In the genomic region with DNA sequence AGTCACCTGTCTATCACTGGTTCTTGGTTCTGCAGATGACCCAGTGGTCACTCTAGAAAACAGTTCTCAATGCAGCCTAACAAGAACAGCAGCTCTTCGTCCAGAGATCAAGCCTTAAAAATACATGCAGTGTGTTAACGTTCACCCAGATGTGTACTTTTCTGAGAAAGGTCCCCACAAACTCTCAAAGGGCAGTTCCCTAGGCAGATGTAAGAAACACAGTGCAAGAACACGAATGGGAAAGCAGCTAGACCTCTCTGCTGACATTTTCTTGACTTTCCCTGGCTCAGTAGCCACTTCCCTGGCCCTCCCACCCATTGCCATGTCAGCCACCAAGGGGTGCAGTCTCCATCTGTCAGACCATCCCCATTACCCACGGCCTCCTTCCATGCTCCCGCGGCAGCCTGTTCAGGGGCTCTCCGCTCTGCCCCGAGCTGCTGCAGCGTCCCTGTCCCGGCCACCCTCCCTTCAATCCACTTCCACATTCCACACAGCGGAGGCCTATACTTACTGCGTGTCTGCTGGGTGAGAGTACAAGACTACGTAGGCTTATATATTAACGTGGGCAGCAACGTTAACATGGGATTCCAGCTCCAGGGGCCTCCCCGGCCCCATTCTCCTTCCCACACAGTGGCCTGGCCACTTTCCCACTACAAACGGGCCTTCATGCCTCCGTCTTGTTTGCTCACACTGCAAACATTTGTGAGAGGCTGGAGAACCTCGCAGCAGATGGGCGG, we compare ENCODE assay signal across 1 cellular context.
A peak's percentile ranks its signal among the peaks of the same experiment; 100 is the strongest.
TF ChIP-seq lines count a peak whose summit lies in the region.

No MANE protein-coding gene starts in this region.

TF ChIP-seq in HepG2, 621 proteins besides CTCF, POLR2A, EP300 and RAD21 (continued from another document and continues in another):
- TF ChIP-seq, protein P1, sequence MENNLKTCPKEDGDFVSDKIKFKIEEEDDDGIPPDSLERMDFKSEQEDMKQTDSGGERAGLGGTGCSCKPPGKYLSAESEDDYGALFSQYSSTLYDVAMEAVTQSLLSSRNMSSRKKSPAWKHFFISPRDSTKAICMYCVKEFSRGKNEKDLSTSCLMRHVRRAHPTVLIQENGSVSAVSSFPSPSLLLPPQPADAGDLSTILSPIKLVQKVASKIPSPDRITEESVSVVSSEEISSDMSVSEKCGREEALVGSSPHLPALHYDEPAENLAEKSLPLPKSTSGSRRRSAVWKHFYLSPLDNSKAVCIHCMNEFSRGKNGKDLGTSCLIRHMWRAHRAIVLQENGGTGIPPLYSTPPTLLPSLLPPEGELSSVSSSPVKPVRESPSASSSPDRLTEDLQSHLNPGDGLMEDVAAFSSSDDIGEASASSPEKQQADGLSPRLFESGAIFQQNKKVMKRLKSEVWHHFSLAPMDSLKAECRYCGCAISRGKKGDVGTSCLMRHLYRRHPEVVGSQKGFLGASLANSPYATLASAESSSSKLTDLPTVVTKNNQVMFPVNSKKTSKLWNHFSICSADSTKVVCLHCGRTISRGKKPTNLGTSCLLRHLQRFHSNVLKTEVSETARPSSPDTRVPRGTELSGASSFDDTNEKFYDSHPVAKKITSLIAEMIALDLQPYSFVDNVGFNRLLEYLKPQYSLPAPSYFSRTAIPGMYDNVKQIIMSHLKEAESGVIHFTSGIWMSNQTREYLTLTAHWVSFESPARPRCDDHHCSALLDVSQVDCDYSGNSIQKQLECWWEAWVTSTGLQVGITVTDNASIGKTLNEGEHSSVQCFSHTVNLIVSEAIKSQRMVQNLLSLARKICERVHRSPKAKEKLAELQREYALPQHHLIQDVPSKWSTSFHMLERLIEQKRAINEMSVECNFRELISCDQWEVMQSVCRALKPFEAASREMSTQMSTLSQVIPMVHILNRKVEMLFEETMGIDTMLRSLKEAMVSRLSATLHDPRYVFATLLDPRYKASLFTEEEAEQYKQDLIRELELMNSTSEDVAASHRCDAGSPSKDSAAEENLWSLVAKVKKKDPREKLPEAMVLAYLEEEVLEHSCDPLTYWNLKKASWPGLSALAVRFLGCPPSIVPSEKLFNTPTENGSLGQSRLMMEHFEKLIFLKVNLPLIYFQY (CRISPR knock-in tag; IDR thresholded peaks at IDR 0.05; ENCODE audit: borderline replicate concordance) = peak; percentile 73; the same call in 1 of the 2 replicates
- TF ChIP-seq ZNF709 (CRISPR knock-in tag; IDR thresholded peaks at IDR 0.05) = peak; percentile 56; the same call in 1 of the 2 replicates
- TF ChIP-seq MAZ (IDR thresholded peaks at IDR 0.05; ENCODE audit: borderline replicate concordance, low read depth, low read length) = no peak
- peak; percentile 25; the same call in 1 of the 2 replicates for TF ChIP-seq MAZ (CRISPR knock-in tag; IDR thresholded peaks at IDR 0.05; ENCODE audit: low read depth)
- TF ChIP-seq, protein P2, sequence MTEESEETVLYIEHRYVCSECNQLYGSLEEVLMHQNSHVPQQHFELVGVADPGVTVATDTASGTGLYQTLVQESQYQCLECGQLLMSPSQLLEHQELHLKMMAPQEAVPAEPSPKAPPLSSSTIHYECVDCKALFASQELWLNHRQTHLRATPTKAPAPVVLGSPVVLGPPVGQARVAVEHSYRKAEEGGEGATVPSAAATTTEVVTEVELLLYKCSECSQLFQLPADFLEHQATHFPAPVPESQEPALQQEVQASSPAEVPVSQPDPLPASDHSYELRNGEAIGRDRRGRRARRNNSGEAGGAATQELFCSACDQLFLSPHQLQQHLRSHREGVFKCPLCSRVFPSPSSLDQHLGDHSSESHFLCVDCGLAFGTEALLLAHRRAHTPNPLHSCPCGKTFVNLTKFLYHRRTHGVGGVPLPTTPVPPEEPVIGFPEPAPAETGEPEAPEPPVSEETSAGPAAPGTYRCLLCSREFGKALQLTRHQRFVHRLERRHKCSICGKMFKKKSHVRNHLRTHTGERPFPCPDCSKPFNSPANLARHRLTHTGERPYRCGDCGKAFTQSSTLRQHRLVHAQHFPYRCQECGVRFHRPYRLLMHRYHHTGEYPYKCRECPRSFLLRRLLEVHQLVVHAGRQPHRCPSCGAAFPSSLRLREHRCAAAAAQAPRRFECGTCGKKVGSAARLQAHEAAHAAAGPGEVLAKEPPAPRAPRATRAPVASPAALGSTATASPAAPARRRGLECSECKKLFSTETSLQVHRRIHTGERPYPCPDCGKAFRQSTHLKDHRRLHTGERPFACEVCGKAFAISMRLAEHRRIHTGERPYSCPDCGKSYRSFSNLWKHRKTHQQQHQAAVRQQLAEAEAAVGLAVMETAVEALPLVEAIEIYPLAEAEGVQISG (CRISPR knock-in tag; IDR thresholded peaks at IDR 0.05) = peak; percentile 14; the same call in 1 of the 2 replicates
- TF ChIP-seq NR1H2 (CRISPR knock-in tag; IDR thresholded peaks at IDR 0.05; ENCODE audit: borderline replicate concordance, low read depth) = no peak
- TF ChIP-seq, protein P3, sequence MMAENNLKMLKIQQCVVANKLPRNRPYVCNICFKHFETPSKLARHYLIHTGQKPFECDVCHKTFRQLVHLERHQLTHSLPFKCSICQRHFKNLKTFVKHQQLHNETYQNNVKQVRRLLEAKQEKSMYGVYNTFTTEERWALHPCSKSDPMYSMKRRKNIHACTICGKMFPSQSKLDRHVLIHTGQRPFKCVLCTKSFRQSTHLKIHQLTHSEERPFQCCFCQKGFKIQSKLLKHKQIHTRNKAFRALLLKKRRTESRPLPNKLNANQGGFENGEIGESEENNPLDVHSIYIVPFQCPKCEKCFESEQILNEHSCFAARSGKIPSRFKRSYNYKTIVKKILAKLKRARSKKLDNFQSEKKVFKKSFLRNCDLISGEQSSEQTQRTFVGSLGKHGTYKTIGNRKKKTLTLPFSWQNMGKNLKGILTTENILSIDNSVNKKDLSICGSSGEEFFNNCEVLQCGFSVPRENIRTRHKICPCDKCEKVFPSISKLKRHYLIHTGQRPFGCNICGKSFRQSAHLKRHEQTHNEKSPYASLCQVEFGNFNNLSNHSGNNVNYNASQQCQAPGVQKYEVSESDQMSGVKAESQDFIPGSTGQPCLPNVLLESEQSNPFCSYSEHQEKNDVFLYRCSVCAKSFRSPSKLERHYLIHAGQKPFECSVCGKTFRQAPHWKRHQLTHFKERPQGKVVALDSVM (CRISPR knock-in tag; IDR thresholded peaks at IDR 0.05) = peak; percentile 88
- TF ChIP-seq ZNF768 (CRISPR knock-in tag; IDR thresholded peaks at IDR 0.05) = 0 out of 2 replicates have a peak, but pooled peaks have one; percentile 34
- peak; percentile 5; the same call in 1 of the 2 replicates for TF ChIP-seq ZBTB7B (CRISPR knock-in tag; IDR thresholded peaks at IDR 0.05)
- TF ChIP-seq NKX3-1 (CRISPR knock-in tag; IDR thresholded peaks at IDR 0.05) = peak; percentile 32; the same call in 1 of the 2 replicates
- TF ChIP-seq, protein P4, sequence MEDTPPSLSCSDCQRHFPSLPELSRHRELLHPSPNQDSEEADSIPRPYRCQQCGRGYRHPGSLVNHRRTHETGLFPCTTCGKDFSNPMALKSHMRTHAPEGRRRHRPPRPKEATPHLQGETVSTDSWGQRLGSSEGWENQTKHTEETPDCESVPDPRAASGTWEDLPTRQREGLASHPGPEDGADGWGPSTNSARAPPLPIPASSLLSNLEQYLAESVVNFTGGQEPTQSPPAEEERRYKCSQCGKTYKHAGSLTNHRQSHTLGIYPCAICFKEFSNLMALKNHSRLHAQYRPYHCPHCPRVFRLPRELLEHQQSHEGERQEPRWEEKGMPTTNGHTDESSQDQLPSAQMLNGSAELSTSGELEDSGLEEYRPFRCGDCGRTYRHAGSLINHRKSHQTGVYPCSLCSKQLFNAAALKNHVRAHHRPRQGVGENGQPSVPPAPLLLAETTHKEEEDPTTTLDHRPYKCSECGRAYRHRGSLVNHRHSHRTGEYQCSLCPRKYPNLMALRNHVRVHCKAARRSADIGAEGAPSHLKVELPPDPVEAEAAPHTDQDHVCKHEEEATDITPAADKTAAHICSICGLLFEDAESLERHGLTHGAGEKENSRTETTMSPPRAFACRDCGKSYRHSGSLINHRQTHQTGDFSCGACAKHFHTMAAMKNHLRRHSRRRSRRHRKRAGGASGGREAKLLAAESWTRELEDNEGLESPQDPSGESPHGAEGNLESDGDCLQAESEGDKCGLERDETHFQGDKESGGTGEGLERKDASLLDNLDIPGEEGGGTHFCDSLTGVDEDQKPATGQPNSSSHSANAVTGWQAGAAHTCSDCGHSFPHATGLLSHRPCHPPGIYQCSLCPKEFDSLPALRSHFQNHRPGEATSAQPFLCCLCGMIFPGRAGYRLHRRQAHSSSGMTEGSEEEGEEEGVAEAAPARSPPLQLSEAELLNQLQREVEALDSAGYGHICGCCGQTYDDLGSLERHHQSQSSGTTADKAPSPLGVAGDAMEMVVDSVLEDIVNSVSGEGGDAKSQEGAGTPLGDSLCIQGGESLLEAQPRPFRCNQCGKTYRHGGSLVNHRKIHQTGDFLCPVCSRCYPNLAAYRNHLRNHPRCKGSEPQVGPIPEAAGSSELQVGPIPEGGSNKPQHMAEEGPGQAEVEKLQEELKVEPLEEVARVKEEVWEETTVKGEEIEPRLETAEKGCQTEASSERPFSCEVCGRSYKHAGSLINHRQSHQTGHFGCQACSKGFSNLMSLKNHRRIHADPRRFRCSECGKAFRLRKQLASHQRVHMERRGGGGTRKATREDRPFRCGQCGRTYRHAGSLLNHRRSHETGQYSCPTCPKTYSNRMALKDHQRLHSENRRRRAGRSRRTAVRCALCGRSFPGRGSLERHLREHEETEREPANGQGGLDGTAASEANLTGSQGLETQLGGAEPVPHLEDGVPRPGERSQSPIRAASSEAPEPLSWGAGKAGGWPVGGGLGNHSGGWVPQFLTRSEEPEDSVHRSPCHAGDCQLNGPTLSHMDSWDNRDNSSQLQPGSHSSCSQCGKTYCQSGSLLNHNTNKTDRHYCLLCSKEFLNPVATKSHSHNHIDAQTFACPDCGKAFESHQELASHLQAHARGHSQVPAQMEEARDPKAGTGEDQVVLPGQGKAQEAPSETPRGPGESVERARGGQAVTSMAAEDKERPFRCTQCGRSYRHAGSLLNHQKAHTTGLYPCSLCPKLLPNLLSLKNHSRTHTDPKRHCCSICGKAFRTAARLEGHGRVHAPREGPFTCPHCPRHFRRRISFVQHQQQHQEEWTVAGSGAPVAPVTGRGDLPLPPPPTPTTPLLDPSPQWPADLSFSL (CRISPR knock-in tag; IDR thresholded peaks at IDR 0.05) = 0 out of 2 replicates have a peak, but pooled peaks have one; percentile 15
- TF ChIP-seq ZNF543 (CRISPR knock-in tag; IDR thresholded peaks at IDR 0.05) = 0 out of 2 replicates have a peak, but pooled peaks have one; percentile 55
- peak; percentile 2; the same call in 1 of the 2 replicates for TF ChIP-seq POGZ (CRISPR knock-in tag; IDR thresholded peaks at IDR 0.05)
- TF ChIP-seq ZNF337 (CRISPR knock-in tag; IDR thresholded peaks at IDR 0.05; ENCODE audit: borderline replicate concordance, low read depth) = 0 out of 2 replicates have a peak, but pooled peaks have one; percentile 6
- TF ChIP-seq ZIK1 (CRISPR knock-in tag; IDR thresholded peaks at IDR 0.05; ENCODE audit: borderline replicate concordance, low read depth) = no peak
- TF ChIP-seq IRF2 (CRISPR knock-in tag; IDR thresholded peaks at IDR 0.05) = 0 out of 2 replicates have a peak, but pooled peaks have one; percentile 3
- TF ChIP-seq HDAC2 (CRISPR knock-in tag; IDR thresholded peaks at IDR 0.05) = peak; percentile 67
- TF ChIP-seq, protein P5, sequence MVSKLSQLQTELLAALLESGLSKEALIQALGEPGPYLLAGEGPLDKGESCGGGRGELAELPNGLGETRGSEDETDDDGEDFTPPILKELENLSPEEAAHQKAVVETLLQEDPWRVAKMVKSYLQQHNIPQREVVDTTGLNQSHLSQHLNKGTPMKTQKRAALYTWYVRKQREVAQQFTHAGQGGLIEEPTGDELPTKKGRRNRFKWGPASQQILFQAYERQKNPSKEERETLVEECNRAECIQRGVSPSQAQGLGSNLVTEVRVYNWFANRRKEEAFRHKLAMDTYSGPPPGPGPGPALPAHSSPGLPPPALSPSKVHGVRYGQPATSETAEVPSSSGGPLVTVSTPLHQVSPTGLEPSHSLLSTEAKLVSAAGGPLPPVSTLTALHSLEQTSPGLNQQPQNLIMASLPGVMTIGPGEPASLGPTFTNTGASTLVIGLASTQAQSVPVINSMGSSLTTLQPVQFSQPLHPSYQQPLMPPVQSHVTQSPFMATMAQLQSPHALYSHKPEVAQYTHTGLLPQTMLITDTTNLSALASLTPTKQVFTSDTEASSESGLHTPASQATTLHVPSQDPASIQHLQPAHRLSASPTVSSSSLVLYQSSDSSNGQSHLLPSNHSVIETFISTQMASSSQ (IDR thresholded peaks at IDR 0.05; ENCODE audit: low read depth) = no peak; the same call in 1 of the 2 replicates
- TF ChIP-seq, protein P5 (CRISPR knock-in tag; IDR thresholded peaks at IDR 0.05; ENCODE audit: borderline replicate concordance) = peak; percentile 66; the same call in 1 of the 2 replicates
- TF ChIP-seq GABPB1 (CRISPR knock-in tag; IDR thresholded peaks at IDR 0.05) = 0 out of 2 replicates have a peak, but pooled peaks have one; percentile 12
- 0 out of 2 replicates have a peak, but pooled peaks have one; percentile 67 for TF ChIP-seq ZNF556 (CRISPR knock-in tag; IDR thresholded peaks at IDR 0.05; ENCODE audit: borderline replicate concordance)
- TF ChIP-seq ZSCAN21 (CRISPR knock-in tag; IDR thresholded peaks at IDR 0.05; ENCODE audit: borderline replicate concordance) = no peak
- TF ChIP-seq MEIS1 (CRISPR knock-in tag; IDR thresholded peaks at IDR 0.05; ENCODE audit: borderline replicate concordance) = peak; percentile 85; the same call in 1 of the 2 replicates
- no peak for TF ChIP-seq KAT8 (CRISPR knock-in tag; IDR thresholded peaks at IDR 0.05)
- TF ChIP-seq, protein P6, sequence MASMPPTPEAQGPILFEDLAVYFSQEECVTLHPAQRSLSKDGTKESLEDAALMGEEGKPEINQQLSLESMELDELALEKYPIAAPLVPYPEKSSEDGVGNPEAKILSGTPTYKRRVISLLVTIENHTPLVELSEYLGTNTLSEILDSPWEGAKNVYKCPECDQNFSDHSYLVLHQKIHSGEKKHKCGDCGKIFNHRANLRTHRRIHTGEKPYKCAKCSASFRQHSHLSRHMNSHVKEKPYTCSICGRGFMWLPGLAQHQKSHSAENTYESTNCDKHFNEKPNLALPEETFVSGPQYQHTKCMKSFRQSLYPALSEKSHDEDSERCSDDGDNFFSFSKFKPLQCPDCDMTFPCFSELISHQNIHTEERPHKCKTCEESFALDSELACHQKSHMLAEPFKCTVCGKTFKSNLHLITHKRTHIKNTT (CRISPR knock-in tag; IDR thresholded peaks at IDR 0.05) = no peak
- TF ChIP-seq RBAK (CRISPR knock-in tag; IDR thresholded peaks at IDR 0.05) = no peak
- TF ChIP-seq ASH2L (IDR thresholded peaks at IDR 0.05; ENCODE audit: insufficient read length, low read depth, low read length) = peak; percentile 43
- TF ChIP-seq MEIS2 (CRISPR knock-in tag; IDR thresholded peaks at IDR 0.05) = no peak
- peak; percentile 51; the same call in 1 of the 2 replicates for TF ChIP-seq PHF21A (CRISPR knock-in tag; IDR thresholded peaks at IDR 0.05)
- TF ChIP-seq FOXP1 (IDR thresholded peaks at IDR 0.05) = no peak
- TF ChIP-seq FOXP1 (CRISPR knock-in tag; IDR thresholded peaks at IDR 0.05) = peak; percentile 46; the same call in 1 of the 2 replicates
